27 cellular contexts compared by ENCODE assay signal in genomic region chr7:90512841-90513254, GRCh38. TPM values are rescaled to one million over a fixed set of nuclear protein-coding genes. Genes with fewer than 3 reads are reported as not detected.
"Had no signal": no experiment of that assay in that cellular context is flagged by ENCODE, and none has a peak within 500 bp of the region (broad histone marks: within the 10 kb centered on the region; RNA-seq: fewer than 3 reads in every experiment).

No MANE protein-coding gene starts in this region.

- H3K27me3 ChIP-seq: esophagus muscularis mucosa, heart left ventricle, tibial artery had no signal

- H3K4me3 ChIP-seq: coronary artery, esophagus muscularis mucosa, heart left ventricle, tibial artery had no signal

- H3K27ac ChIP-seq: coronary artery, esophagus muscularis mucosa, heart left ventricle, tibial artery had no signal

- H3K36me3 ChIP-seq: esophagus muscularis mucosa, heart left ventricle, tibial artery had no signal

- ATAC-seq: activated T-cell treated with anti-CD3 and anti-CD28 coated beads, Interleukin-2, amount 50 U/mL, for 4 hours; heart left ventricle; left ventricle myocardium superior; stimulated activated naive CD8-positive, alpha-beta T cell treated with anti-CD3 and anti-CD28 coated beads, Interleukin-15, Interleukin-2, amounts not matched to agents 100 U/mL and 50 U/mL, for 24 hours; WTC11 had no signal

- H3K4me1 ChIP-seq: esophagus muscularis mucosa, heart left ventricle, tibial artery had no signal

- H3K9me3 ChIP-seq: esophagus muscularis mucosa, heart left ventricle, tibial artery had no signal

- DNase-seq: activated CD4-positive, alpha-beta T cell treated with anti-CD3 and anti-CD28 coated beads, Interleukin-2, amount 50 U/mL, for 48 hours; activated CD8-positive, alpha-beta memory T cell treated with anti-CD3 and anti-CD28 coated beads, Interleukin-2, amount 50 U/mL, for 48 hours; activated naive CD4-positive, alpha-beta T cell; activated naive CD8-positive, alpha-beta T cell treated with anti-CD3 and anti-CD28 coated beads, Interleukin-2, amount 10 ng/mL, durations not matched to agents 7 days and 5 days; activated T-cell treated with anti-CD3 and anti-CD28 coated beads, Interleukin-2, amount 50 U/mL, for 4 hours; amygdala; heart left ventricle; left ventricle myocardium superior; mammary epithelial cell; midbrain; nucleus accumbens; stimulated activated CD4-positive, alpha-beta T cell treated with anti-CD3 and anti-CD28 coated beads, Interleukin-12 subunit alpha, Interleukin-12 subunit beta, amount 100 ng/mL, for 4 hours; stimulated activated CD4-positive, alpha-beta T cell treated with anti-CD3 and anti-CD28 coated beads, Interleukin-4, amount 100 ng/mL, for 4 hours; stimulated activated naive CD8-positive, alpha-beta T cell treated with anti-CD3 and anti-CD28 coated beads, Interleukin-15, Interleukin-2, amounts not matched to agents 100 U/mL and 50 U/mL, for 24 hours; substantia nigra; T-helper 1 cell; tibial artery had no signal

- FAIRE-seq: bronchial epithelial cell, keratinocyte had no signal

RNA-seq across cellular contexts. Expression of gene PTTG1IP2, which starts 43.4 kb away (rescaled TPM):
- total RNA-seq: activated CD8-positive, alpha-beta memory T cell treated with anti-CD3 and anti-CD28 coated beads for 36 hours; activated naive CD8-positive, alpha-beta T cell treated with anti-CD3 and anti-CD28 coated beads, Interleukin-2, amount 10 ng/mL, durations not matched to agents 7 days and 5 days; activated T-cell treated with anti-CD3 and anti-CD28 coated beads, Interleukin-2, amount 50 U/mL, for 4 hours; activated T-helper 2 cell treated with anti-CD3 and anti-CD28 coated beads, Interferon-gamma antibody, Interleukin-2, Interleukin-4, amounts not matched to agents 10 μg/mL and 5 μg/mL and 100 μg/mL, durations not matched to agents 14 hours and 24 hours and 36 hours; bronchial epithelial cell; esophagus muscularis mucosa; fibroblast of villous mesenchyme; heart left ventricle; left ventricle myocardium superior; mammary epithelial cell; urinary bladder; WTC11 had no signal
- polyA plus RNA-seq: heart left ventricle, keratinocyte, mammary epithelial cell, neural cell, urinary bladder had no signal
